ENCODE assay signal across 20 cellular contexts in the genomic region with DNA sequence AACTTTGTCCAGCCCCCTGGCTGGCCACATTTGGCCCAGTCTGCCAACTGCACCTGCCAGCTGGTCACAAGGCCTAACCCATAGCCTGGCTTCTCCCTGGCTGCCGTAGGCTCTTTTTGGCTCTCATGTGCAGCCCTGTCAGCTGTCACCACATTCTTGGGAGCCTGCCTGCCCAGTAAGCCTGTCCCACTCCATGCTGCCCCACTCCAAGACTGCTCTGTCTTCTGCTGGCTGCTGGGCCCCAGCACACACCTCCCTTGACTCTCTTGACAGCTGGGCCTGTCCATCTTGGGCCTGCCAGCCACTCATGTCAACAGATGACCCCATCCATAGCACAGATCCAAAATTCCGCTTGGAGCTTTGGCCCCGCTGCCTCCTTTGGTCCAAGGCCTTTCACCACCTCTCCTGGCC.
DNase-seq lines count a peak whose midpoint lies in the region; ATAC-seq, FAIRE-seq and TF ChIP-seq lines count a peak whose summit lies in the region.
"Had no signal": no experiment of that assay in that cellular context is flagged by ENCODE, and none has a peak within 500 bp of the region (broad histone marks: within the 10 kb centered on the region; RNA-seq: fewer than 3 reads in every experiment).

No MANE protein-coding gene starts in this region.

- H2BK5ac ChIP-seq in H9 (ENCODE audit: insufficient read length, low read length): no peak overlapping the region

- H3K27ac ChIP-seq in H9 (ENCODE audit: insufficient read length, low read depth, low read length): no peak overlapping the region
- no peak overlapping the region for H3K27ac ChIP-seq in pancreas
- no peak overlapping the region for H3K27ac ChIP-seq in smooth muscle cell (ENCODE audit: low read depth)
- H3K27ac ChIP-seq: breast epithelium, esophagus muscularis mucosa had no signal

- no peak overlapping the region for H2BK120ac ChIP-seq in H9 (ENCODE audit: low read depth, low read length, poor library complexity, severe bottlenecking)

- peaks cover 11 to 20% of the 10 kb centered on the region in 2 experiments for H3K9me3 Mint-ChIP-seq in H9

- H3K4me1 ChIP-seq in H9 (ENCODE audit: insufficient read depth, low read length) (no peaks in the 10 kb centered on the region), pancreas (no peaks in the 10 kb centered on the region), smooth muscle cell (ENCODE audit: low read depth) (no peaks in the 10 kb centered on the region)
- H3K4me1 ChIP-seq: breast epithelium, esophagus muscularis mucosa had no signal

- intact Hi-C loops in cardiac septum (cut with DNase I): loop anchor here (1.0 to 5.0 kb wide), 2 partner anchors 20 to 41 kb away; no protein-coding TSS in a partner anchor
- intact Hi-C loops in pancreas (cut with DNase I): no loop called here

- H3K4me3 ChIP-seq in pancreas (no peak overlapping the region), smooth muscle cell (no peak overlapping the region)
- H3K4me3 ChIP-seq: breast epithelium, esophagus muscularis mucosa had no signal

- H3K23ac ChIP-seq in H9 (ENCODE audit: insufficient read length, low read depth, low read length): no peak overlapping the region

- H3K23me2 ChIP-seq in H9 (ENCODE audit: insufficient read length, low read depth, low read length, poor library complexity, severe bottlenecking): no peaks in the 10 kb centered on the region

- no peak overlapping the region for H3K4me3 Mint-ChIP-seq in H9
- H3K4me3 Mint-ChIP-seq: activated naive CD8-positive, alpha-beta T cell treated with anti-CD3 and anti-CD28 coated beads, Interleukin-2, amount 10 ng/mL, durations not matched to agents 7 days and 5 days; B cell; IgD-negative memory B cell; T-helper 1 cell treated with Interleukin-12 subunit alpha and Interleukin-12 subunit beta and Interleukin-4 antibody, amounts not matched to agents 30 μg/mL and 1 μg/mL, for 36 hours had no signal

- no peak overlapping the region for H3K4ac ChIP-seq in H9 (ENCODE audit: low read depth, low read length)

- H2AFZ ChIP-seq in H9 (ENCODE audit: low read length) (no peak overlapping the region), smooth muscle cell (ENCODE audit: low read depth) (no peak overlapping the region)

- H3K9ac ChIP-seq in H9 (ENCODE audit: extremely low read depth, insufficient read length, low read length) (no peak overlapping the region), smooth muscle cell (ENCODE audit: low read depth) (no peak overlapping the region)

- no peak overlapping the region for H3K14ac ChIP-seq in H9 (ENCODE audit: insufficient read depth, low read length)

- peaks cover 0 to 8% of the 10 kb centered on the region in 2 experiments; a peak in 3 of 4 replicates for H3K4me1 Mint-ChIP-seq in H9
- H3K4me1 Mint-ChIP-seq: activated naive CD8-positive, alpha-beta T cell treated with anti-CD3 and anti-CD28 coated beads, Interleukin-2, amount 10 ng/mL, durations not matched to agents 7 days and 5 days had no signal

- H3K36me3 ChIP-seq in pancreas: no peaks in the 10 kb centered on the region
- H3K36me3 ChIP-seq in smooth muscle cell (ENCODE audit: low read depth): peaks cover 11% of the 10 kb centered on the region
- H3K36me3 ChIP-seq: breast epithelium, esophagus muscularis mucosa had no signal

- H3K27me3 ChIP-seq in H9 (ENCODE audit: insufficient read depth, low read length) (no peaks in the 10 kb centered on the region), pancreas (no peaks in the 10 kb centered on the region), smooth muscle cell (ENCODE audit: low read depth) (no peaks in the 10 kb centered on the region)
- H3K27me3 ChIP-seq: breast epithelium, esophagus muscularis mucosa had no signal

- H2AK5ac ChIP-seq in H9 (ENCODE audit: insufficient read length, low read length): no peak overlapping the region

- H3K79me2 ChIP-seq in H9 (ENCODE audit: insufficient read depth, low read length): no peaks in the 10 kb centered on the region
- H3K79me2 ChIP-seq in smooth muscle cell (ENCODE audit: low read depth): no peaks in the 10 kb centered on the region

- H3K18ac ChIP-seq in H9 (ENCODE audit: insufficient read length, low read depth, low read length): no peak overlapping the region

- H3K4me2 ChIP-seq in H9 (ENCODE audit: insufficient read depth, insufficient read length, low read length): no peak overlapping the region
- H3K4me2 ChIP-seq in smooth muscle cell: no peak overlapping the region

- no peak overlapping the region for H3K27ac Mint-ChIP-seq in H9
- H3K27ac Mint-ChIP-seq: activated naive CD8-positive, alpha-beta T cell treated with anti-CD3 and anti-CD28 coated beads, Interleukin-2, amount 10 ng/mL, durations not matched to agents 7 days and 5 days; B cell; T-helper 1 cell treated with Interleukin-12 subunit alpha and Interleukin-12 subunit beta and Interleukin-4 antibody, amounts not matched to agents 30 μg/mL and 1 μg/mL, for 36 hours had no signal

- H3T11ph ChIP-seq in H9 (ENCODE audit: low read length): no peak overlapping the region

- H2BK12ac ChIP-seq in H9 (ENCODE audit: insufficient read length, low read depth, low read length): no peak overlapping the region

- peaks cover 6 to 13% (median 7%) of the 10 kb centered on the region in 3 experiments; a peak in 6 of 7 replicates for H3K36me3 Mint-ChIP-seq in H9 (ENCODE audit: insufficient read depth in 1 of 3, low read depth in 3 of 3)

- H4K5ac ChIP-seq in H9 (ENCODE audit: insufficient read length, low read depth, low read length): no peak overlapping the region

- ATAC-seq in pancreas (peak; percentile 29 to 76 (median 61)), HG03025 (IDR thresholded peaks at IDR 0.05; ENCODE audit: low FRiP score, unreplicated experiment) (no peak), GM21619 (IDR thresholded peaks at IDR 0.05; ENCODE audit: unreplicated experiment) (no peak), HG03196 (IDR thresholded peaks at IDR 0.05; ENCODE audit: unreplicated experiment) (no peak)

- H2BK20ac ChIP-seq in H9 (ENCODE audit: low read depth, low read length, poor library complexity, severe bottlenecking): no peak overlapping the region

- TF ChIP-seq CTCF in H9 (conservative IDR thresholded peaks at IDR 0.05): no peak
- no peak for TF ChIP-seq CTCF in pancreas (IDR thresholded peaks at IDR 0.05)
- no peak for TF ChIP-seq CTCF in smooth muscle cell (IDR thresholded peaks at IDR 0.05; ENCODE audit: borderline replicate concordance, insufficient read depth, poor library complexity, severe bottlenecking)

- WGBS in H9 (ENCODE audit: extremely low coverage, insufficient read length, low lambda C conversion rate): no CpG with 5 or more reads among the region's 3 CpGs
- 63 to 70% methylated on average over 3 of the region's 3 CpGs for WGBS in pancreas, 2 donors
- 80% methylated on average over 3 of the region's 3 CpGs for WGBS in smooth muscle cell (ENCODE audit: low lambda C conversion rate)

- peak overlapping the region; percentile 45 for H3K56ac ChIP-seq in H9 (ENCODE audit: insufficient read length, low read depth, low read length)

- H3K9me3 ChIP-seq in H9 (ENCODE audit: control insufficient read depth, low read depth, low read length) (no peaks in the 10 kb centered on the region), pancreas (no peaks in the 10 kb centered on the region), smooth muscle cell (replicated peaks; ENCODE audit: low read depth) (no peaks in the 10 kb centered on the region)
- H3K9me3 ChIP-seq: breast epithelium, esophagus muscularis mucosa had no signal

- H4K8ac ChIP-seq in H9 (replicated peaks; ENCODE audit: insufficient read length, low read depth, low read length): no peak overlapping the region

- H3K27me3 Mint-ChIP-seq in H9 (ENCODE audit: low read depth): peaks cover 35% of the 10 kb centered on the region
- H3K27me3 Mint-ChIP-seq: activated naive CD8-positive, alpha-beta T cell treated with anti-CD3 and anti-CD28 coated beads, Interleukin-2, amount 10 ng/mL, durations not matched to agents 7 days and 5 days; B cell; IgD-negative memory B cell had no signal

- no peaks in the 10 kb centered on the region for H4K20me1 ChIP-seq in H9 (ENCODE audit: control insufficient read depth, insufficient read depth, insufficient read length)
- no peaks in the 10 kb centered on the region for H4K20me1 ChIP-seq in smooth muscle cell (ENCODE audit: low read depth)

- no peaks in the 10 kb centered on the region for H3F3A ChIP-seq in smooth muscle cell (ENCODE audit: low read depth)

- H3K79me1 ChIP-seq in H9 (ENCODE audit: insufficient read depth, low read depth, low read length, poor library complexity, severe bottlenecking): no peaks in the 10 kb centered on the region

- DNase-seq in Ammon's horn (ENCODE audit: low spot score) (peak; percentile 38), H9 (no peak), cardiac septum (ENCODE audit: low spot score) (peak; percentile 86), pancreas (peak in 2 of 6 donors; percentile 16 to 47), smooth muscle cell (lab: John Stamatoyannopoulos, UW; ENCODE audit: unreplicated experiment) (no peak)
- DNase-seq: activated naive CD8-positive, alpha-beta T cell treated with anti-CD3 and anti-CD28 coated beads, Interleukin-2, amount 10 ng/mL, durations not matched to agents 7 days and 5 days; Calu3; mesendoderm; NCI-H1694 treated with DMSO at 0.1 percent for 48 hours; SHP77; stimulated activated CD4-positive, alpha-beta T cell treated with anti-CD3 and anti-CD28 coated beads, Interleukin-4, amount 100 ng/mL, for 1 hour had no signal

- no peak overlapping the region for H4K91ac ChIP-seq in H9 (ENCODE audit: insufficient read length, low read depth, low read length)

- H2BK15ac ChIP-seq in H9 (ENCODE audit: low read depth, low read length): no peak overlapping the region

- FAIRE-seq in pancreas (lab: Jason Lieb, UNC): no peak
- FAIRE-seq: islet of Langerhans had no signal

Comparison
In these comparisons a context has a peak if more than half of its experiments do, and no peak if none do; other contexts are left out.
1. DNase-seq: peak in Ammon's horn (single experiment) and cardiac septum (single experiment); none in H9 (single experiment) and smooth muscle cell (single experiment).
2. ATAC-seq: peak in pancreas (4 of 4); none in HG03025 (single experiment), GM21619 (single experiment) and HG03196 (single experiment).